ENCODE assay signal across 8 cellular contexts in the genomic region with DNA sequence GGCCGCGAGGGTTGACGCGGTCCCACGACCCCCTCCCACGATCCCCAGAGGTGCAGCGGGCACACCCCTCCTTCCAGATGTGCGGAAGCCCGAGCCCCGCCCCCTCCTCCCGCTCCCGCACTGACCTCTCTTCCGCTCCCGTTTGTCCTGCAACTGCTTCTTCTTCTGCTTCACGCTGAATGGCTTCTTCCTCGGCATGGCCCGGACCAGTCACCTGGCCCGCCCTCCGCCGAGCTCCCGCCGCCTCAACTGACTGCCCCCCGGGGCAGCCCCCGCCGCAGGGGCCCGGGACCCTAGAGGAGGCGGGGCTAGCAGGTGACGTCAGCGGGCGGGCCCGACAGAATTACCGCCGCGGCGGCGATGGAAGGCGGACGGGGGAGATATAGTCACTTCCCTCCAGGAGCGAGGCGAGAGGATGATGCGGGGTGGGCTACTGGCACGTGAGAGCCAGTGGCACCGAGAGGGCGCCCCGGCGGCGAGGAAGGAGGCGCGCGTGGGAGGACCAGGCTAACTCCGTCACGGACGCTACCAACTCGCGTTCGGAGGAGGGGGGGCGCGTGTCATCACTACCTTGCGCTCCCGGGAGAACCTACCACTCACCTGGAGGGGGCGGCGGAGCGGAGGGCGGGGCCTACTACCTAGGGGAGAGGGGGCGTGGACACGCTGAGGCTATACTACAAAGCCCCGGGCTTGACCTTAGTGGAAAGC. TPM values are rescaled to one million over a fixed set of nuclear protein-coding genes. Genes with fewer than 3 reads are reported as not detected.
DNase-seq lines count a peak whose midpoint lies in the region; ATAC-seq and TF ChIP-seq lines count a peak whose summit lies in the region.

A gene with protein sequence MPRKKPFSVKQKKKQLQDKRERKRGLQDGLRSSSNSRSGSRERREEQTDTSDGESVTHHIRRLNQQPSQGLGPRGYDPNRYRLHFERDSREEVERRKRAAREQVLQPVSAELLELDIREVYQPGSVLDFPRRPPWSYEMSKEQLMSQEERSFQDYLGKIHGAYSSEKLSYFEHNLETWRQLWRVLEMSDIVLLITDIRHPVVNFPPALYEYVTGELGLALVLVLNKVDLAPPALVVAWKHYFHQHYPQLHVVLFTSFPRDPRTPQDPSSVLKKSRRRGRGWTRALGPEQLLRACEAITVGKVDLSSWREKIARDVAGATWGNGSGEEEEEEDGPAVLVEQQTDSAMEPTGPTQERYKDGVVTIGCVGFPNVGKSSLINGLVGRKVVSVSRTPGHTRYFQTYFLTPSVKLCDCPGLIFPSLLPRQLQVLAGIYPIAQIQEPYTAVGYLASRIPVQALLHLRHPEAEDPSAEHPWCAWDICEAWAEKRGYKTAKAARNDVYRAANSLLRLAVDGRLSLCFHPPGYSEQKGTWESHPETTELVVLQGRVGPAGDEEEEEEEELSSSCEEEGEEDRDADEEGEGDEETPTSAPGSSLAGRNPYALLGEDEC (minus strand): TSS at position 484 of the 708 bp plus-strand sequence. CDS start 286 bp downstream, at position 198.

- DNase-seq in BJ (ENCODE audit: low read depth) (peak; percentile 30), NCI-H748 (lab: John Stamatoyannopoulos, UW; ENCODE audit: unreplicated experiment) (peak; percentile 97), cortex of kidney (lab: John Stamatoyannopoulos, UW) (peak; percentile 73), left lung (peak; percentile 96)
- DNase-seq in activated CD4-positive, alpha-beta T cell treated with anti-CD3 and anti-CD28 coated beads, Interleukin-2, amount 50 U/mL, for 1 hour: peak; percentile 99
- DNase-seq in stimulated activated CD4-positive, alpha-beta T cell treated with anti-CD3 and anti-CD28 coated beads, Interleukin-4, amount 100 ng/mL, for 1 hour: peak; percentile 99

- ATAC-seq in GM19324 (IDR thresholded peaks at IDR 0.05; ENCODE audit: low FRiP score, unreplicated experiment) (peak; percentile 85), HG03460 (IDR thresholded peaks at IDR 0.05; ENCODE audit: unreplicated experiment) (peak; percentile 71), left lung (peak; percentile 95)

- H3K36me3 ChIP-seq in BJ (ENCODE audit: control insufficient read depth, insufficient read depth, low read length) (peaks cover 16% of the 10 kb centered on the region), left lung (peaks cover 0 to 28% of the 10 kb centered on the region in 2 donors)

- intact Hi-C loops in left lung (cut with DNase I): no loop called here

- H3K27me3 ChIP-seq in BJ (ENCODE audit: control insufficient read depth, insufficient read depth, low read length): no peaks in the 10 kb centered on the region
- H3K27me3 ChIP-seq in left lung: no peaks in the 10 kb centered on the region

- no peak; the same call in 1 of the 2 replicates for TF ChIP-seq CTCF in BJ (IDR thresholded peaks at IDR 0.05; ENCODE audit: insufficient read depth, low read depth, low read length)
- TF ChIP-seq CTCF in left lung (IDR thresholded peaks at IDR 0.05): no peak

- H3K4me3 ChIP-seq in BJ (ENCODE audit: low read depth, low read length) (peak within 1 kb of the TSS; percentile 65), left lung (peak within 1 kb of the TSS; percentile 84 to 100)

- CTCF ChIA-PET in BJ (lab: Yijun Ruan, JAX): interaction anchor here (0.6 to 5.3 kb wide), 6 partner anchors 11 to 74 kb away, joined by 3 to 37 read pairs (median 7); partner anchors contain the start of gene ABCF1

- no peaks in the 10 kb centered on the region for H3K9me3 ChIP-seq in left lung

- H3K4me1 ChIP-seq in left lung: peaks cover 16 to 30% of the 10 kb centered on the region in 2 donors

- POLR2A ChIA-PET in BJ (lab: Charles Lee): no interaction called here

- peak within 1 kb of the TSS; percentile 98 to 100 for H3K27ac ChIP-seq in left lung

RNA-seq across cellular contexts. Expression of the gene that starts here (rescaled TPM):
- 47.4 and 47.6 TPM in 2 replicates for polyA plus RNA-seq in BJ (2011; rRNA removed)
- 31.9 and 49.9 TPM in 2 replicates for polyA minus RNA-seq in BJ (2011; rRNA and poly(A)+ RNA removed)
- total RNA-seq in left lung: 10 to 100 TPM; 52.5 to 61.0 TPM

Comparison
In these comparisons a context has a peak if more than half of its experiments do, and no peak if none do; other contexts are left out.
1. Peak in every context shown above with its lines: DNase-seq, ATAC-seq, H3K4me3 ChIP-seq and H3K27ac ChIP-seq.
2. DNase-seq: peak in every context shown above with its lines; median percentile 99 in activated CD4-positive, alpha-beta T cell treated with anti-CD3 and anti-CD28 coated beads, Interleukin-2, amount 50 U/mL, for 1 hour; 99 in stimulated activated CD4-positive, alpha-beta T cell treated with anti-CD3 and anti-CD28 coated beads, Interleukin-4, amount 100 ng/mL, for 1 hour; 97 in NCI-H748; 96 in left lung; 73 in cortex of kidney; 30 in BJ.